Comparison of ENCODE assay signal across 20 cellular contexts in the genomic region with DNA sequence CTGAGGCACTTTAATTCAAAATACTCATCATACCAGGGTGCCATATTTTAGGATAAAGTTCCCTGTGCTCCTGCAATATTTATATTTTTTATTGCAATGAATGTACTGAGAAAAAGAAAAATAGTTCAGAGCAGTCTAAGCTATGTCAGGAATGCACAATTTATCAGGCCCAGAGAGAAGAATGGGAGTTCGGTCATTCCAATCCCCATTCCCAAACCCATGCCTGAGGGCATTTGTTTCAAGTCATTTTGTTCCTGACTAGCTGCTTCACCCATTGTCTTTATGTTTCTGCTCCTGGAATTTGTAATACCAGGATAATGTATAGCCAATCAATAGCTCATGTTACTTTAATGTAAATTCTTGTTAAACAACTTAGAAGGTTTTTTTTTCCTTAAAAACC. TPM values are rescaled to one million over a fixed set of nuclear protein-coding genes. Genes with fewer than 3 reads are reported as not detected.
DNase-seq lines count a peak whose midpoint lies in the region; ATAC-seq, FAIRE-seq and TF ChIP-seq lines count a peak whose summit lies in the region.
"Had no signal": no experiment of that assay in that cellular context is flagged by ENCODE, and none has a peak within 500 bp of the region (broad histone marks: within the 10 kb centered on the region; RNA-seq: fewer than 3 reads in every experiment).

No MANE protein-coding gene starts in this region.

- ATAC-seq in GM23338 (no peak), HG02852 (IDR thresholded peaks at IDR 0.05; ENCODE audit: unreplicated experiment) (no peak)

- H3K27me3 Mint-ChIP-seq in GM23338 (ENCODE audit: insufficient read depth, low read depth, poor library complexity) (peaks cover 2% of the 10 kb centered on the region), astrocyte (ENCODE audit: low read depth, unreplicated experiment) (no peaks in the 10 kb centered on the region)

- no peak overlapping the region for H3K4me2 ChIP-seq in GM23338
- H3K4me2 ChIP-seq in astrocyte (ENCODE audit: low read length) = no peak overlapping the region

- H3K4me3 Mint-ChIP-seq in GM23338 = no peak overlapping the region
- H3K4me3 Mint-ChIP-seq in astrocyte (ENCODE audit: unreplicated experiment) = no peak overlapping the region

- H3K9me3 ChIP-seq in astrocyte (ENCODE audit: insufficient read depth, low read depth, low read length) = no peaks in the 10 kb centered on the region

- H3K9ac ChIP-seq in astrocyte (ENCODE audit: low read length) = no peak overlapping the region

- no peak for FAIRE-seq in astrocyte (lab: Jason Lieb, UNC)

- H4K20me1 ChIP-seq in GM23338 (replicated peaks; ENCODE audit: insufficient read depth) (no peaks in the 10 kb centered on the region), astrocyte (ENCODE audit: insufficient read depth, low read length) (no peaks in the 10 kb centered on the region)

- peaks cover 4% of the 10 kb centered on the region for H3K4me1 ChIP-seq in GM23338 (ENCODE audit: insufficient read depth)
- no peaks in the 10 kb centered on the region for H3K4me1 ChIP-seq in astrocyte (ENCODE audit: insufficient read depth, low read length)

- H3K36me3 ChIP-seq in GM23338 (ENCODE audit: insufficient read depth) (peaks cover 14% of the 10 kb centered on the region; the same call in 1 of the 2 replicates), astrocyte (ENCODE audit: insufficient read depth, low read length) (no peaks in the 10 kb centered on the region)

- H3K9me2 ChIP-seq in GM23338 (ENCODE audit: insufficient read depth) = 0 out of 2 replicates have a peak, but pooled peaks cover 3% of the 10 kb centered on the region

- H2AFZ ChIP-seq in GM23338 (no peak overlapping the region), astrocyte (ENCODE audit: low read depth, low read length) (no peak overlapping the region)

- H3K27me3 ChIP-seq in GM23338 (ENCODE audit: insufficient read depth) (no peaks in the 10 kb centered on the region), astrocyte (ENCODE audit: insufficient read depth, low read length) (no peaks in the 10 kb centered on the region)

- H3F3A ChIP-seq in GM23338 (replicated peaks; ENCODE audit: low read depth) = no peaks in the 10 kb centered on the region

- H3K27ac Mint-ChIP-seq in GM23338 = no peak overlapping the region
- H3K27ac Mint-ChIP-seq in astrocyte (ENCODE audit: unreplicated experiment) = no peak overlapping the region

- H3K4me3 ChIP-seq in AG10803 (ENCODE audit: low read length) = no peak overlapping the region
- no peak overlapping the region for H3K4me3 ChIP-seq in GM23338
- no peak overlapping the region for H3K4me3 ChIP-seq in astrocyte (ENCODE audit: insufficient read depth, low read depth, low read length)

- no peak overlapping the region for H3K27ac ChIP-seq in GM23338 (ENCODE audit: low read depth)
- H3K27ac ChIP-seq in astrocyte (ENCODE audit: low read depth, low read length) = no peak overlapping the region
- H3K27ac ChIP-seq: C4-2B had no signal

- H3K4me1 Mint-ChIP-seq in GM23338 (peaks cover 4% of the 10 kb centered on the region), astrocyte (ENCODE audit: low read depth, unreplicated experiment) (no peaks in the 10 kb centered on the region)

- H3K79me2 ChIP-seq in GM23338 (replicated peaks; ENCODE audit: insufficient read depth) = no peaks in the 10 kb centered on the region
- H3K79me2 ChIP-seq in astrocyte (ENCODE audit: insufficient read depth, low read length) = no peaks in the 10 kb centered on the region

- H3K9me3 Mint-ChIP-seq in GM23338 (peaks cover 43% of the 10 kb centered on the region), astrocyte (ENCODE audit: unreplicated experiment) (peaks cover 10% of the 10 kb centered on the region)

- H3K36me3 Mint-ChIP-seq in GM23338 (ENCODE audit: low read depth) (peaks cover 35% of the 10 kb centered on the region), astrocyte (ENCODE audit: low read depth, unreplicated experiment) (no peaks in the 10 kb centered on the region)

- TF ChIP-seq CTCF in AG10803 (conservative IDR thresholded peaks at IDR 0.05; ENCODE audit: low read length) = no peak
- TF ChIP-seq CTCF in GM23338 (conservative IDR thresholded peaks at IDR 0.05; ENCODE audit: low read depth in 2 of 2) = no peak
- TF ChIP-seq CTCF in astrocyte (IDR thresholded peaks at IDR 0.05; ENCODE audit: insufficient read depth, low read depth, low read length) = no peak

- DNase-seq in AG10803 (ENCODE audit: low read depth) = peak; percentile 55
- DNase-seq in GM23338 (ENCODE audit: low spot score) = peak; percentile 40
- peak; percentile 6 for DNase-seq in astrocyte (ENCODE audit: low read depth)
- peak; percentile 33 for DNase-seq in foreskin melanocyte
- DNase-seq in NCI-H1092 treated with DMSO at 0.1 percent for 48 hours (lab: John Stamatoyannopoulos, UW) = no peak
- no peak for DNase-seq in NCI-H187 treated with DMSO at 0.1 percent for 48 hours (lab: John Stamatoyannopoulos, UW)
- no peak for DNase-seq in activated CD4-positive, CD25-positive, alpha-beta regulatory T cell treated with anti-CD3 and anti-CD28 coated beads, Interleukin-2, amount 50 U/mL, for 72 hours
- DNase-seq: 8988T; DMS 273 treated with DMSO at 0.1 percent for 48 hours; GOT3; Karpas-422; NCI-H1930; NCI-H446; NCI-H69; NK-92 treated with Interleukin-12 subunit alpha and Interleukin-12 subunit beta, amount 100 ng/mL, for 24 hours; OCI-M1; RPMI8226; SIG-M5 had no signal

TF ChIP-seq in GM23338, 12 proteins besides CTCF, POLR2A, EP300 and RAD21:
- TF ChIP-seq, protein P1, sequence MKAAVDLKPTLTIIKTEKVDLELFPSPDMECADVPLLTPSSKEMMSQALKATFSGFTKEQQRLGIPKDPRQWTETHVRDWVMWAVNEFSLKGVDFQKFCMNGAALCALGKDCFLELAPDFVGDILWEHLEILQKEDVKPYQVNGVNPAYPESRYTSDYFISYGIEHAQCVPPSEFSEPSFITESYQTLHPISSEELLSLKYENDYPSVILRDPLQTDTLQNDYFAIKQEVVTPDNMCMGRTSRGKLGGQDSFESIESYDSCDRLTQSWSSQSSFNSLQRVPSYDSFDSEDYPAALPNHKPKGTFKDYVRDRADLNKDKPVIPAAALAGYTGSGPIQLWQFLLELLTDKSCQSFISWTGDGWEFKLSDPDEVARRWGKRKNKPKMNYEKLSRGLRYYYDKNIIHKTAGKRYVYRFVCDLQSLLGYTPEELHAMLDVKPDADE (IDR thresholded peaks at IDR 0.05) = no peak
- TF ChIP-seq EZH2phosphoT487 (IDR thresholded peaks at IDR 0.05; ENCODE audit: unreplicated experiment) = no peak

RNA-seq across cellular contexts. Expression of gene FTCDNL1, which starts 24.4 kb away (rescaled TPM):
- total RNA-seq in GM23338 (2014; rRNA removed; shearing (Covaris generic)) = 1.7 and 3.3 TPM in 2 replicates
- 2.0 and 2.3 TPM in 2 replicates for polyA plus RNA-seq in GM23338 (2016; fragmentation: Nextera tagmentation; extraction: Ambion mirVana)
- total RNA-seq in astrocyte = 0.45 and 0.48 TPM in 2 replicates

RNA-seq across cellular contexts. Expression of gene C2orf69, which starts 35.7 kb away (rescaled TPM):
- 36.6 and 39.2 TPM in 2 replicates for total RNA-seq in GM23338 (2014; rRNA removed; shearing (Covaris generic))
- polyA plus RNA-seq in GM23338 (2016; fragmentation: Nextera tagmentation; extraction: Ambion mirVana) = 31.2 and 33.4 TPM in 2 replicates
- 7.5 and 7.9 TPM in 2 replicates for total RNA-seq in astrocyte

Comparison
In these comparisons a context has a peak if more than half of its experiments do, and no peak if none do; other contexts are left out.
1. DNase-seq: peak in AG10803 (single experiment), GM23338 (single experiment), astrocyte (single experiment) and foreskin melanocyte (single experiment); none in NCI-H1092 treated with DMSO at 0.1 percent for 48 hours (single experiment), NCI-H187 treated with DMSO at 0.1 percent for 48 hours (single experiment) and activated CD4-positive, CD25-positive, alpha-beta regulatory T cell treated with anti-CD3 and anti-CD28 coated beads, Interleukin-2, amount 50 U/mL, for 72 hours (single experiment).